ENCODE assay signal across 8 cellular contexts in the genomic region with DNA sequence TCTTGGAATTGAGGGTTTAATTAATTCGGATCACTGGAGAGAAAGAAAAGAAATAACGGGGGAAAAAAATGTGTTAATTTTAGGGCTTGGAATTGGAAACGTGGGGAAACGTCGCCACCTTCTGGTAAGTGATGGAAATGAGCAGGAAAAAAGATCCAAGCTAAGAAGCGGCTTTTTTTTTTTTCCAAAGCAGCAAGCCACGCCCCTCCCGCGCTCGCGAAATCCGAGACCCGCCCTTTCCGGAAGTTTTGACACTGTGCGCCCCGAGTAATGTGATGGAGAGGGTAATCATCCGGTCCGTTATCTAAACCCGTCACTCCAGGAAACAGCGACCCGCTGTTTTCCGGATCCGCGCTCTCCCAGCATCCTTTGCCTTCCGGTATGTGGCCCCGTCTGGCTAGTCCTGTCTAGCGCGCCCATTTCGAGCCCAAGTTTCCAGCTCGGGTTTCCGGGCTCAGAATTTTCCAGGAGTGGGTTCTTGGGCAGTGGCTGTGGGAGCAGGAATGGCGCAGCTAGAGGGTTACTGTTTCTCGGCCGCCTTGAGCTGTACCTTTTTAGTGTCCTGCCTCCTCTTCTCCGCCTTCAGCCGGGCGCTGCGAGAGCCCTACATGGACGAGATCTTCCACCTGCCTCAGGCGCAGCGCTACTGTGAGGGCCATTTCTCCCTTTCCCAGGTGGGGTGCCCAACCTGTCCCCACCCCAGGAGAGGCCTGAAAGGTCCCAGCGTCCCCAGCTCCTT.
DNase-seq lines count a peak whose midpoint lies in the region; ATAC-seq lines count a peak whose summit lies in the region.

TSS of gene ALG10B (plus strand) at position 384 of the 739 bp plus-strand sequence. CDS start at position 504, 120 bp downstream.

- peak; percentile 100 for ATAC-seq in GM21423 (IDR thresholded peaks at IDR 0.05; ENCODE audit: unreplicated experiment)

- DNase-seq in D341Med (ENCODE audit: low spot score) (peak; percentile 89), OCI-M1 (lab: John Stamatoyannopoulos, UW) (peak; percentile 97), activated T-cell treated with anti-CD3 and anti-CD28 coated beads for 4 hours (peak; percentile 91), epithelial cell of prostate (ENCODE audit: low read depth, low spot score) (peak; percentile 76)
- peak; percentile 92 for DNase-seq in stimulated activated CD8-positive, alpha-beta memory T cell treated with anti-CD3 and anti-CD28 coated beads, Interleukin-4, amount 100 ng/mL, for 48 hours

- H3K27ac ChIP-seq in HUES6 (ENCODE audit: low read depth, low read length) (peak within 1 kb of the TSS; percentile 78; the same call in 1 of the 2 replicates), epithelial cell of prostate (peak within 1 kb of the TSS; percentile 44), mucosa of rectum (ENCODE audit: low read depth in 2 of 2, low read length in 2 of 2) (peak within 1 kb of the TSS; percentile 69 to 75)

- peak within 1 kb of the TSS; percentile 95 for H3K4me3 ChIP-seq in HUES6 (ENCODE audit: low read depth, low read length)
- peak within 1 kb of the TSS; percentile 80 for H3K4me3 ChIP-seq in mucosa of rectum (ENCODE audit: low read length in 2 of 2)

- H3K36me3 ChIP-seq in HUES6 (ENCODE audit: control insufficient read depth, insufficient read depth, low read length) (no peaks in the 10 kb centered on the region), mucosa of rectum (ENCODE audit: control insufficient read depth in 2 of 2, insufficient read depth in 2 of 2, low read length in 2 of 2) (no peaks in the 10 kb centered on the region)

- H3K9ac ChIP-seq in HUES6 (ENCODE audit: low read length) (peak within 1 kb of the TSS; percentile 89), mucosa of rectum (ENCODE audit: low read depth in 1 of 2, low read length in 2 of 2) (peak within 1 kb of the TSS; percentile 64 to 71)

- H3K27me3 ChIP-seq in HUES6 (ENCODE audit: control insufficient read depth, insufficient read depth, low read length) (no peaks in the 10 kb centered on the region), mucosa of rectum (ENCODE audit: control insufficient read depth in 2 of 2, insufficient read depth in 2 of 2, low read length in 2 of 2) (no peaks in the 10 kb centered on the region)

- H3K4me1 ChIP-seq in HUES6 (ENCODE audit: control insufficient read depth, insufficient read depth, low read length) (no peaks in the 10 kb centered on the region; the same call in 1 of the 2 replicates), mucosa of rectum (ENCODE audit: control insufficient read depth in 2 of 2, insufficient read depth in 2 of 2, low read length in 2 of 2) (no peaks in the 10 kb centered on the region)

- H3K9me3 ChIP-seq in HUES6 (ENCODE audit: control insufficient read depth, insufficient read depth, low read depth, low read length) (no peaks in the 10 kb centered on the region; the same call in 1 of the 2 replicates), mucosa of rectum (ENCODE audit: control insufficient read depth in 2 of 2, low read length in 2 of 2) (no peaks in the 10 kb centered on the region)

Comparison
In these comparisons a context has a peak if more than half of its experiments do, and no peak if none do; other contexts are left out.
1. Peak in every context shown above with its lines: DNase-seq, ATAC-seq, H3K4me3 ChIP-seq and H3K27ac ChIP-seq.